ENCODE assay signal across 18 cellular contexts in the genomic region with DNA sequence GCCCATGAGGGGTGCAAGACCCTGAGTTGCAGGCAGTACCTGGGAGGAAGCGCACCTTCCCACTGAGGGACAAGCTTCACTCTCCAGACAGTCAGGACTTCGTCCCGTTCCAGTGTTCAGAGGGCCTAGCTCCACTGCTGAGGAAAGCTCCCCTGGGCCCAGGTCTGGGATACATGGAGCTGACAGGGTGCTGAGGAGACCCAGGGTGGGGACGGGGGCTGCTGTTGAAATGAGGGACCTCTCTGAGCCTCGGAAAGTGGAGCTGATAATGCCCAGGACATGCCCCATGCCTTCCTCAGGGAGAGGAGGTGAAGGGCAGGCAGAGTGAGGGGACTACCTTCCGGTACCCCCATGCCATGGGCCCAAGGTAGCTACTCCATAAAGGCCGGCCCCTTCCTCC.
A peak's percentile ranks its signal among the peaks of the same experiment; 100 is the strongest.
DNase-seq lines count a peak whose midpoint lies in the region; ATAC-seq and TF ChIP-seq lines count a peak whose summit lies in the region.
"Had no signal": no experiment of that assay in that cellular context is flagged by ENCODE, and none has a peak within 500 bp of the region (broad histone marks: within the 10 kb centered on the region; RNA-seq: fewer than 3 reads in every experiment).

No MANE protein-coding gene starts in this region.

- 92 to 97% (median 95%) methylated on average over 6 to 7 of the region's 7 CpGs for WGBS in heart left ventricle, 4 donors

- H3K36me3 ChIP-seq in heart left ventricle, result no peaks in the 10 kb centered on the region
- H3K36me3 ChIP-seq: BLaER1 treated with 17β-estradiol and CSF1 and Interleukin-3, amounts not matched to agents 10 nM and 100 nM had no signal

- no peaks in the 10 kb centered on the region for H3K9me3 Mint-ChIP-seq in stimulated activated naive CD8-positive, alpha-beta T cell treated with anti-CD3 and anti-CD28 coated beads, Interleukin-15, amount 100 ng/mL, for 72 hours
- H3K9me3 Mint-ChIP-seq: CD4-positive, alpha-beta T cell; CD8-positive, alpha-beta T cell had no signal

- TF ChIP-seq CTCF in heart left ventricle (IDR thresholded peaks at IDR 0.05), result no peak

- no peaks in the 10 kb centered on the region for H3K4me1 Mint-ChIP-seq in stimulated activated naive CD8-positive, alpha-beta T cell treated with anti-CD3 and anti-CD28 coated beads, Interleukin-15, amount 100 ng/mL, for 72 hours
- H3K4me1 Mint-ChIP-seq: B cell had no signal

- H3K4me1 ChIP-seq in heart left ventricle, result no peaks in the 10 kb centered on the region
- H3K4me1 ChIP-seq: BLaER1 treated with 17β-estradiol and CSF1 and Interleukin-3, amounts not matched to agents 10 nM and 100 nM had no signal

- no peak overlapping the region for H3K27ac ChIP-seq in heart left ventricle
- H3K27ac ChIP-seq: 22Rv1; A549; BLaER1 treated with 17β-estradiol and CSF1 and Interleukin-3, amounts not matched to agents 10 nM and 100 nM; C4-2B had no signal

- TF ChIP-seq POLR2A in heart left ventricle (IDR thresholded peaks at IDR 0.05), result no peak

- intact Hi-C loops in cardiac septum (cut with DNase I) (no loop called here), heart left ventricle (cut with DNase I) (no loop called here), sciatic nerve (cut with DNase I) (no loop called here)

- H3K27ac Mint-ChIP-seq in stimulated activated naive CD8-positive, alpha-beta T cell treated with anti-CD3 and anti-CD28 coated beads, Interleukin-15, amount 100 ng/mL, for 72 hours, result peak overlapping the region in 1 of 2 donors; percentile 46
- H3K27ac Mint-ChIP-seq: B cell; CD4-positive, alpha-beta T cell; CD8-positive, alpha-beta T cell had no signal

- ATAC-seq in heart left ventricle, result no peak
- ATAC-seq in stimulated activated naive CD8-positive, alpha-beta T cell treated with anti-CD3 and anti-CD28 coated beads, Interleukin-15, amount 100 ng/mL, for 72 hours, result peak; percentile 27
- no peak for ATAC-seq in stimulated activated naive CD8-positive, alpha-beta T cell treated with anti-CD3 and anti-CD28 coated beads, Interleukin-15, Interleukin-2, amounts not matched to agents 100 U/mL and 50 U/mL, for 24 hours
- peak; percentile 9 for ATAC-seq in sciatic nerve
- no peak for ATAC-seq in GM19452 (IDR thresholded peaks at IDR 0.05; ENCODE audit: unreplicated experiment)
- ATAC-seq: A549; CD8-positive, alpha-beta T cell had no signal

- H3K4me3 Mint-ChIP-seq in stimulated activated naive CD8-positive, alpha-beta T cell treated with anti-CD3 and anti-CD28 coated beads, Interleukin-15, amount 100 ng/mL, for 72 hours, result no peak overlapping the region
- H3K4me3 Mint-ChIP-seq: B cell; CD4-positive, alpha-beta T cell; CD8-positive, alpha-beta T cell had no signal

- DNase-seq in cardiac septum (ENCODE audit: low spot score), result peak; percentile 60
- no peak for DNase-seq in heart left ventricle
- no peak for DNase-seq in stimulated activated naive CD8-positive, alpha-beta T cell treated with anti-CD3 and anti-CD28 coated beads, Interleukin-15, amount 100 ng/mL, for 72 hours
- no peak for DNase-seq in stimulated activated naive CD8-positive, alpha-beta T cell treated with anti-CD3 and anti-CD28 coated beads, Interleukin-15, Interleukin-2, amounts not matched to agents 100 U/mL and 50 U/mL, for 24 hours
- no peak for DNase-seq in sciatic nerve (ENCODE audit: low spot score)
- DNase-seq: AML-193; Caco-2; Calu3; CD4-positive, alpha-beta T cell; CD8-positive, alpha-beta T cell; DMS79 treated with DMSO at 0.1 percent for 48 hours; GF-D8 had no signal

- H3K27me3 Mint-ChIP-seq in stimulated activated naive CD8-positive, alpha-beta T cell treated with anti-CD3 and anti-CD28 coated beads, Interleukin-15, amount 100 ng/mL, for 72 hours, result no peaks in the 10 kb centered on the region

- no peaks in the 10 kb centered on the region for H3K9me3 ChIP-seq in heart left ventricle
- H3K9me3 ChIP-seq: A549; BLaER1 treated with 17β-estradiol and CSF1 and Interleukin-3, amounts not matched to agents 10 nM and 100 nM; Caco-2 had no signal

- H3K4me3 ChIP-seq in heart left ventricle, result no peak overlapping the region
- H3K4me3 ChIP-seq: A549; BLaER1 treated with 17β-estradiol and CSF1 and Interleukin-3, amounts not matched to agents 10 nM and 100 nM had no signal

- H3K27me3 ChIP-seq in heart left ventricle, result no peaks in the 10 kb centered on the region
- H3K27me3 ChIP-seq: BLaER1 treated with 17β-estradiol and CSF1 and Interleukin-3, amounts not matched to agents 10 nM and 100 nM had no signal

Comparison
In these comparisons a context has a peak if more than half of its experiments do, and no peak if none do; other contexts are left out.
1. ATAC-seq: peak in stimulated activated naive CD8-positive, alpha-beta T cell treated with anti-CD3 and anti-CD28 coated beads, Interleukin-15, amount 100 ng/mL, for 72 hours (single experiment) and sciatic nerve (single experiment); none in heart left ventricle (0 of 4), stimulated activated naive CD8-positive, alpha-beta T cell treated with anti-CD3 and anti-CD28 coated beads, Interleukin-15, Interleukin-2, amounts not matched to agents 100 U/mL and 50 U/mL, for 24 hours (single experiment) and GM19452 (single experiment).